27 cellular contexts compared by ENCODE assay signal in genomic region chrX:129732857-129733256, GRCh38. TPM values are rescaled to one million over a fixed set of nuclear protein-coding genes. Genes with fewer than 3 reads are reported as not detected.
"Had no signal": no experiment of that assay in that cellular context is flagged by ENCODE, and none has a peak within 500 bp of the region (broad histone marks: within the 10 kb centered on the region; RNA-seq: fewer than 3 reads in every experiment).

No MANE protein-coding gene starts in this region.

- H3K27ac ChIP-seq: breast epithelium, colonic mucosa had no signal

- H3K36me3 Mint-ChIP-seq: T-cell had no signal

- H3K36me3 ChIP-seq: breast epithelium, colonic mucosa had no signal

- H3K27me3 ChIP-seq: colonic mucosa had no signal

- H3K27ac Mint-ChIP-seq: activated B cell treated with CpG ODN at 0.5 μM for 24 hours; activated CD4-positive, alpha-beta memory T cell treated with anti-CD3 and anti-CD28 coated beads, Interleukin-2, amount 10 ng/mL, durations not matched to agents 7 days and 5 days; activated CD4-positive, alpha-beta T cell treated with anti-CD3 and anti-CD28 coated beads, Interleukin-2, amount 10 ng/mL, durations not matched to agents 7 days and 5 days; activated naive CD4-positive, alpha-beta T cell treated with anti-CD3 and anti-CD28 coated beads, Interleukin-2, amount 50 U/mL, for 24 hours; T-cell had no signal

- H3K27me3 Mint-ChIP-seq: activated B cell treated with CpG ODN at 0.5 μM for 24 hours; activated CD4-positive, alpha-beta memory T cell treated with anti-CD3 and anti-CD28 coated beads, Interleukin-2, amount 10 ng/mL, durations not matched to agents 7 days and 5 days; activated CD4-positive, alpha-beta T cell treated with anti-CD3 and anti-CD28 coated beads, Interleukin-2, amount 10 ng/mL, durations not matched to agents 7 days and 5 days; activated naive CD4-positive, alpha-beta T cell treated with anti-CD3 and anti-CD28 coated beads, Interleukin-2, amount 50 U/mL, for 24 hours had no signal

- H3K9me3 Mint-ChIP-seq: activated B cell treated with CpG ODN at 0.5 μM for 24 hours; activated naive CD4-positive, alpha-beta T cell treated with anti-CD3 and anti-CD28 coated beads, Interleukin-2, amount 50 U/mL, for 24 hours; T-cell had no signal

- DNase-seq: activated B cell treated with CpG ODN at 0.5 μM for 24 hours; activated CD4-positive, alpha-beta memory T cell treated with anti-CD3 and anti-CD28 coated beads, Interleukin-2, amount 10 ng/mL, durations not matched to agents 7 days and 5 days; activated CD4-positive, alpha-beta T cell treated with anti-CD3 and anti-CD28 coated beads, Interleukin-2, amount 10 ng/mL, durations not matched to agents 7 days and 5 days; activated CD8-positive, alpha-beta memory T cell treated with anti-CD3 and anti-CD28 coated beads, Interleukin-2, amount 50 U/mL, for 48 hours; activated naive CD4-positive, alpha-beta T cell; activated T-cell treated with anti-CD3 and anti-CD28 coated beads, Interleukin-2, amount 50 U/mL, for 1 hour; aorta; caudate nucleus; colonic mucosa; NCI-H1048; NCI-H1417; NCI-H1694; NCI-H2029; NCI-H2107; NCI-H2171 treated with DMSO at 0.1 percent for 48 hours; NCI-H345; NCI-H510A; NCI-H526 treated with DMSO at 0.1 percent for 48 hours; SIG-M5; T-cell; T-helper 2 cell; T1000 had no signal

- H3K4me3 Mint-ChIP-seq: activated B cell treated with CpG ODN at 0.5 μM for 24 hours; activated CD4-positive, alpha-beta memory T cell treated with anti-CD3 and anti-CD28 coated beads, Interleukin-2, amount 10 ng/mL, durations not matched to agents 7 days and 5 days; activated CD4-positive, alpha-beta T cell treated with anti-CD3 and anti-CD28 coated beads, Interleukin-2, amount 10 ng/mL, durations not matched to agents 7 days and 5 days; activated naive CD4-positive, alpha-beta T cell treated with anti-CD3 and anti-CD28 coated beads, Interleukin-2, amount 50 U/mL, for 24 hours; T-cell had no signal

- H3K9me3 ChIP-seq: breast epithelium, colonic mucosa had no signal

- ATAC-seq: T-cell had no signal

- H3K4me1 ChIP-seq: breast epithelium, colonic mucosa had no signal

- H3K4me3 ChIP-seq: breast epithelium, colonic mucosa had no signal

RNA-seq across cellular contexts. Expression of gene XPNPEP2, which starts 5.9 kb away (rescaled TPM):
- total RNA-seq: LHCN-M2, M059J, RPMI7951 had no signal

RNA-seq across cellular contexts. Expression of gene SASH3, which starts 46.9 kb away (rescaled TPM):
- total RNA-seq: LHCN-M2, M059J, RPMI7951 had no signal
